Comparison of ENCODE assay signal across 1 cellular context in genomic region chr9:137410891-137411249, GRCh38.
TF ChIP-seq lines count a peak whose summit lies in the region.

No MANE protein-coding gene starts in this region.

TF ChIP-seq in GM12878, 131 proteins besides CTCF, POLR2A, EP300 and RAD21:
- TF ChIP-seq ETV6 (conservative IDR thresholded peaks at IDR 0.05 in 1 of 2, IDR thresholded peaks at IDR 0.05 in 1 of 2; ENCODE audit: borderline replicate concordance in 1 of 2, low read depth in 1 of 2) = no peak
- no peak for TF ChIP-seq MYC (IDR thresholded peaks at IDR 0.05; ENCODE audit: insufficient read depth, insufficient read length, insufficient replicate concordance, low read length, severe bottlenecking)
- TF ChIP-seq HDGF (IDR thresholded peaks at IDR 0.05) = no peak
- no peak for TF ChIP-seq WRNIP1 (IDR thresholded peaks at IDR 0.05; ENCODE audit: borderline replicate concordance, low read depth, low read length)
- no peak for TF ChIP-seq YBX1 (IDR thresholded peaks at IDR 0.05)
- TF ChIP-seq MTA3 (IDR thresholded peaks at IDR 0.05; ENCODE audit: borderline replicate concordance, low read length) = no peak
- TF ChIP-seq MEF2B (IDR thresholded peaks at IDR 0.05; ENCODE audit: partially characterized antibody, poor library complexity, severe bottlenecking) = no peak
- no peak for TF ChIP-seq E4F1 (IDR thresholded peaks at IDR 0.05; ENCODE audit: borderline replicate concordance, partially characterized antibody)
- TF ChIP-seq STAT1 (conservative IDR thresholded peaks at IDR 0.05) = no peak
- no peak for TF ChIP-seq BRCA1 (IDR thresholded peaks at IDR 0.05; ENCODE audit: low read depth, low read length)
- no peak for TF ChIP-seq PKNOX1 (IDR thresholded peaks at IDR 0.05)
- TF ChIP-seq NFYA (IDR thresholded peaks at IDR 0.05; ENCODE audit: borderline replicate concordance, low read depth, low read length) = no peak
- TF ChIP-seq KLF5 (IDR thresholded peaks at IDR 0.05; ENCODE audit: partially characterized antibody) = no peak
- TF ChIP-seq EZH2 (IDR thresholded peaks at IDR 0.05; ENCODE audit: borderline replicate concordance, control insufficient read depth, low read depth, low read length) = no peak
- no peak for TF ChIP-seq ZNF274 (IDR thresholded peaks at IDR 0.05; ENCODE audit: insufficient read depth, insufficient read length)
- no peak for TF ChIP-seq ZBTB40 (IDR thresholded peaks at IDR 0.05; ENCODE audit: borderline replicate concordance)
- no peak for TF ChIP-seq LARP7 (IDR thresholded peaks at IDR 0.05)
- TF ChIP-seq, protein P1, sequence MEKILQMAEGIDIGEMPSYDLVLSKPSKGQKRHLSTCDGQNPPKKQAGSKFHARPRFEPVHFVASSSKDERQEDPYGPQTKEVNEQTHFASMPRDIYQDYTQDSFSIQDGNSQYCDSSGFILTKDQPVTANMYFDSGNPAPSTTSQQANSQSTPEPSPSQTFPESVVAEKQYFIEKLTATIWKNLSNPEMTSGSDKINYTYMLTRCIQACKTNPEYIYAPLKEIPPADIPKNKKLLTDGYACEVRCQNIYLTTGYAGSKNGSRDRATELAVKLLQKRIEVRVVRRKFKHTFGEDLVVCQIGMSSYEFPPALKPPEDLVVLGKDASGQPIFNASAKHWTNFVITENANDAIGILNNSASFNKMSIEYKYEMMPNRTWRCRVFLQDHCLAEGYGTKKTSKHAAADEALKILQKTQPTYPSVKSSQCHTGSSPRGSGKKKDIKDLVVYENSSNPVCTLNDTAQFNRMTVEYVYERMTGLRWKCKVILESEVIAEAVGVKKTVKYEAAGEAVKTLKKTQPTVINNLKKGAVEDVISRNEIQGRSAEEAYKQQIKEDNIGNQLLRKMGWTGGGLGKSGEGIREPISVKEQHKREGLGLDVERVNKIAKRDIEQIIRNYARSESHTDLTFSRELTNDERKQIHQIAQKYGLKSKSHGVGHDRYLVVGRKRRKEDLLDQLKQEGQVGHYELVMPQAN (conservative IDR thresholded peaks at IDR 0.05) = no peak
- TF ChIP-seq BCL11A (IDR thresholded peaks at IDR 0.05; ENCODE audit: low read depth, low read length) = no peak
- TF ChIP-seq IRF4 (IDR thresholded peaks at IDR 0.05; ENCODE audit: low read depth, low read length) = no peak
